Comparison of ENCODE assay signal across 9 cellular contexts in the genomic region with DNA sequence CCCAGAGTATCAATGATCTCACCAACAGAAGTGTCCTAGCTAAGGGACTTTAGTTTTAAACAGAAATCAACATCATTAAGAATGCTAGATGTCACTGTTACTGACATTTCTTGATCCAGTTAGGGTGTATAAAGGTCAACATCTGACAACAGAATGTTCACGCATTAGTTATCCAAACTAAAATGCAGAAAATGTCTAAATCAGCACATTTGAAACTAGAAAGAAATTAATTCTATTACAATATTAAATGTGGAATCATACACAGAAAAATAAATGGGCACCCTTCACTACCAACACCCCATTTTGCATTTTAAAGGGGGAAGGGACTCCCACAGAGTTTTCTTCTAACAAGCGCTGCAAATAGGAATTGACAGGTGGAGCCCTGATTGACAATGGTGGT. TPM values are rescaled to one million over a fixed set of nuclear protein-coding genes. Genes with fewer than 3 reads are reported as not detected.
"Had no signal": no experiment of that assay in that cellular context is flagged by ENCODE, and none has a peak within 500 bp of the region (broad histone marks: within the 10 kb centered on the region; RNA-seq: fewer than 3 reads in every experiment).

No MANE protein-coding gene starts in this region.

- ATAC-seq: K562 had no signal

- H3K27ac Mint-ChIP-seq: IgD-negative memory B cell had no signal

- H3K27ac ChIP-seq: HL-60, KMS-11 had no signal

- H3K9ac ChIP-seq: KMS-11 had no signal

- H3K27me3 Mint-ChIP-seq: IgD-negative memory B cell had no signal

- DNase-seq: IMR-90, KBM-7, KG1 had no signal

- H3K4me2 ChIP-seq: KMS-11 had no signal

- H3K4me3 Mint-ChIP-seq: IgD-negative memory B cell had no signal

- FAIRE-seq: HTR-8/SVneo, K562 had no signal

- H3K4me3 ChIP-seq: K562 had no signal

- H3K36me3 Mint-ChIP-seq: IgD-negative memory B cell had no signal

RNA-seq across cellular contexts. Expression of gene ELAVL2, which starts 24.5 kb away (rescaled TPM):
- total RNA-seq: HT-29, K562 had no signal
- polyA plus RNA-seq: IgD-negative memory B cell, IMR-90, K562 had no signal
